ENCODE assay signal across 16 cellular contexts in genomic region chr2:152037711-152038110, GRCh38.
A peak's percentile ranks its signal among the peaks of the same experiment; 100 is the strongest.
DNase-seq lines count a peak whose midpoint lies in the region; ATAC-seq and TF ChIP-seq lines count a peak whose summit lies in the region.
"Had no signal": no experiment of that assay in that cellular context is flagged by ENCODE, and none has a peak within 500 bp of the region (broad histone marks: within the 10 kb centered on the region; RNA-seq: fewer than 3 reads in every experiment).

No MANE protein-coding gene starts in this region.

- H3K9me3 ChIP-seq in SJCRH30 (replicated peaks) (no peaks in the 10 kb centered on the region), mucosa of descending colon (no peaks in the 10 kb centered on the region)
- H3K9me3 ChIP-seq: stomach had no signal

- H3K4me1 ChIP-seq in SJCRH30 = no peaks in the 10 kb centered on the region
- H3K4me1 ChIP-seq in mucosa of descending colon (ENCODE audit: low read depth) = peaks cover 11% of the 10 kb centered on the region

- intact Hi-C loops in mucosa of descending colon (cut with DNase I, micrococcal nuclease) = loop anchor here in 1 of 2 donors (10.0 kb wide), 1 partner anchor 597 kb away; no protein-coding TSS in a partner anchor

- H3K27ac ChIP-seq in SJCRH30 = no peak overlapping the region
- H3K27ac ChIP-seq: brain microvascular endothelial cell had no signal

- no peaks in the 10 kb centered on the region for H3K36me3 ChIP-seq in SJCRH30
- no peaks in the 10 kb centered on the region for H3K36me3 ChIP-seq in mucosa of descending colon (ENCODE audit: low read depth)
- H3K36me3 ChIP-seq: brain microvascular endothelial cell, stomach had no signal

- DNase-seq in SJCRH30 (peak; percentile 58 to 64), fibroblast of the aortic adventitia (ENCODE audit: low read depth) (peak; percentile 37), mucosa of descending colon (peak; percentile 29 to 59 (median 49)), skeletal muscle cell (ENCODE audit: low read depth) (peak; percentile 8), iPS-NIHi11 (ENCODE audit: low spot score) (no peak), iPS-NIHi7 (ENCODE audit: extremely low spot score) (no peak)
- DNase-seq in activated CD4-positive, alpha-beta T cell treated with anti-CD3 and anti-CD28 coated beads for 1 hour = no peak
- no peak for DNase-seq in effector CD8-positive, alpha-beta T cell (lab: John Stamatoyannopoulos, UW)
- DNase-seq: activated CD4-positive, alpha-beta memory T cell treated with anti-CD3 and anti-CD28 coated beads for 36 hours; activated T-cell treated with anti-CD3 and anti-CD28 coated beads, Interleukin-2, amount 50 U/mL, for 4 hours; brain microvascular endothelial cell; CD8-positive, alpha-beta T cell; naive B cell; NCI-H1436; stomach; T-helper 1 cell had no signal

- peak; percentile 18 for ATAC-seq in mucosa of descending colon
- ATAC-seq: activated T-cell treated with anti-CD3 and anti-CD28 coated beads, Interleukin-2, amount 50 U/mL, for 4 hours; CD8-positive, alpha-beta T cell had no signal

- TF ChIP-seq CTCF in fibroblast of the aortic adventitia (IDR thresholded peaks at IDR 0.05; ENCODE audit: insufficient read depth, low read length) = no peak
- TF ChIP-seq CTCF in mucosa of descending colon (IDR thresholded peaks at IDR 0.05) = no peak

- H3K27me3 ChIP-seq in SJCRH30 = no peaks in the 10 kb centered on the region
- H3K27me3 ChIP-seq: stomach had no signal

- H3K4me3 ChIP-seq in SJCRH30 (no peak overlapping the region), fibroblast of the aortic adventitia (ENCODE audit: low read depth, low read length) (no peak overlapping the region), mucosa of descending colon (no peak overlapping the region), skeletal muscle cell (ENCODE audit: low read depth, low read length) (no peak overlapping the region)
- H3K4me3 ChIP-seq: stomach had no signal

Comparison
In these comparisons a context has a peak if more than half of its experiments do, and no peak if none do; other contexts are left out.
1. DNase-seq: peak in SJCRH30 (2 of 2), fibroblast of the aortic adventitia (single experiment), mucosa of descending colon (3 of 3) and skeletal muscle cell (single experiment); none in iPS-NIHi11 (single experiment), iPS-NIHi7 (single experiment), activated CD4-positive, alpha-beta T cell treated with anti-CD3 and anti-CD28 coated beads for 1 hour (single experiment) and effector CD8-positive, alpha-beta T cell (single experiment).